13 cellular contexts compared by ENCODE assay signal in genomic region chr1:200588698-200589097, GRCh38. TPM values are rescaled to one million over a fixed set of nuclear protein-coding genes. Genes with fewer than 3 reads are reported as not detected.
DNase-seq lines count a peak whose midpoint lies in the region; ATAC-seq and TF ChIP-seq lines count a peak whose summit lies in the region.
"Had no signal": no experiment of that assay in that cellular context is flagged by ENCODE, and none has a peak within 500 bp of the region (broad histone marks: within the 10 kb centered on the region; RNA-seq: fewer than 3 reads in every experiment).

No MANE protein-coding gene starts in this region.

- no peak overlapping the region for H3K4me3 Mint-ChIP-seq in CD4-positive, CD25-positive, alpha-beta regulatory T cell
- H3K4me3 Mint-ChIP-seq in activated naive CD4-positive, alpha-beta T cell treated with anti-CD3 and anti-CD28 coated beads for 36 hours: no peak overlapping the region
- H3K4me3 Mint-ChIP-seq in H9: no peak overlapping the region
- H3K4me3 Mint-ChIP-seq: activated T-cell treated with anti-CD3 and anti-CD28 coated beads, Interleukin-2, amount 50 U/mL, for 24 hours had no signal

- no peak overlapping the region for H2AFZ ChIP-seq in H9 (ENCODE audit: low read length)

- no peaks in the 10 kb centered on the region for H3K27me3 Mint-ChIP-seq in CD4-positive, CD25-positive, alpha-beta regulatory T cell
- H3K27me3 Mint-ChIP-seq in activated naive CD4-positive, alpha-beta T cell treated with anti-CD3 and anti-CD28 coated beads for 36 hours (ENCODE audit: low read depth): no peaks in the 10 kb centered on the region
- no peaks in the 10 kb centered on the region for H3K27me3 Mint-ChIP-seq in H9 (ENCODE audit: low read depth)
- H3K27me3 Mint-ChIP-seq: activated T-cell treated with anti-CD3 and anti-CD28 coated beads, Interleukin-2, amount 50 U/mL, for 24 hours had no signal

- no peaks in the 10 kb centered on the region for H3K79me2 ChIP-seq in H9 (ENCODE audit: insufficient read depth, low read length)

- no peak overlapping the region for H4K91ac ChIP-seq in H9 (ENCODE audit: insufficient read length, low read depth, low read length)

- H3K56ac ChIP-seq in H9 (ENCODE audit: insufficient read length, low read depth, low read length): no peak overlapping the region

- no peak overlapping the region for H3K4me3 ChIP-seq in CD4-positive, CD25-positive, alpha-beta regulatory T cell (ENCODE audit: low read depth, low read length)
- no peak overlapping the region for H3K4me3 ChIP-seq in gastroesophageal sphincter
- H3K4me3 ChIP-seq: body of pancreas had no signal

- no peak overlapping the region for H3K27ac Mint-ChIP-seq in CD4-positive, CD25-positive, alpha-beta regulatory T cell
- H3K27ac Mint-ChIP-seq in activated naive CD4-positive, alpha-beta T cell treated with anti-CD3 and anti-CD28 coated beads for 36 hours: no peak overlapping the region
- H3K27ac Mint-ChIP-seq in H9: no peak overlapping the region
- H3K27ac Mint-ChIP-seq: activated T-cell treated with anti-CD3 and anti-CD28 coated beads, Interleukin-2, amount 50 U/mL, for 24 hours had no signal

- H3K27ac ChIP-seq in CD4-positive, CD25-positive, alpha-beta regulatory T cell (ENCODE audit: insufficient read depth, low read length, poor library complexity, severe bottlenecking): no peak overlapping the region
- H3K27ac ChIP-seq in gastroesophageal sphincter: no peak overlapping the region
- H3K27ac ChIP-seq in H9 (ENCODE audit: insufficient read length, low read depth, low read length): no peak overlapping the region
- H3K27ac ChIP-seq: WERI-Rb-1 had no signal

- H3K18ac ChIP-seq in H9 (ENCODE audit: insufficient read length, low read depth, low read length): no peak overlapping the region

- H3K79me1 ChIP-seq in H9 (ENCODE audit: insufficient read depth, low read depth, low read length, poor library complexity, severe bottlenecking): no peaks in the 10 kb centered on the region

- H2BK20ac ChIP-seq in H9 (ENCODE audit: low read depth, low read length, poor library complexity, severe bottlenecking): no peak overlapping the region

- no peak overlapping the region for H4K8ac ChIP-seq in H9 (replicated peaks; ENCODE audit: insufficient read length, low read depth, low read length)

- H3K4me1 Mint-ChIP-seq in CD4-positive, CD25-positive, alpha-beta regulatory T cell: peaks cover 0 to 2% (median 0%) of the 10 kb centered on the region in 4 donors
- no peaks in the 10 kb centered on the region for H3K4me1 Mint-ChIP-seq in activated naive CD4-positive, alpha-beta T cell treated with anti-CD3 and anti-CD28 coated beads for 36 hours (ENCODE audit: low read depth)
- H3K4me1 Mint-ChIP-seq in H9: no peaks in the 10 kb centered on the region

- no peak overlapping the region for H2BK5ac ChIP-seq in H9 (ENCODE audit: insufficient read length, low read length)

- H2BK120ac ChIP-seq in H9 (ENCODE audit: low read depth, low read length, poor library complexity, severe bottlenecking): no peak overlapping the region

- H4K5ac ChIP-seq in H9 (ENCODE audit: insufficient read length, low read depth, low read length): no peak overlapping the region

- H3K9ac ChIP-seq in H9 (ENCODE audit: extremely low read depth, insufficient read length, low read length): no peak overlapping the region

- H2BK12ac ChIP-seq in H9 (ENCODE audit: insufficient read length, low read depth, low read length): no peak overlapping the region

- TF ChIP-seq CTCF in gastroesophageal sphincter (IDR thresholded peaks at IDR 0.05) (no peak), H9 (conservative IDR thresholded peaks at IDR 0.05) (no peak)

- H3K23me2 ChIP-seq in H9 (ENCODE audit: insufficient read length, low read depth, low read length, poor library complexity, severe bottlenecking): no peaks in the 10 kb centered on the region

- H3K14ac ChIP-seq in H9 (ENCODE audit: insufficient read depth, low read length): no peak overlapping the region

- H3K4me2 ChIP-seq in H9 (ENCODE audit: insufficient read depth, insufficient read length, low read length): no peak overlapping the region

- peak in 1 of 3 donors; percentile 25 for DNase-seq in CD4-positive, CD25-positive, alpha-beta regulatory T cell
- no peak for DNase-seq in activated effector memory CD4-positive, alpha-beta T cell treated with anti-CD3 and anti-CD28 coated beads, Interleukin-2, amount 50 U/mL, for 16 hours
- DNase-seq in activated naive CD4-positive, alpha-beta T cell treated with anti-CD3 and anti-CD28 coated beads for 36 hours: no peak
- no peak for DNase-seq in H9
- DNase-seq: activated T-cell treated with anti-CD3 and anti-CD28 coated beads, Interleukin-2, amount 50 U/mL, for 24 hours; BE2C; SHP77 treated with DMSO at 0.1 percent for 48 hours; WERI-Rb-1 had no signal

- no peaks in the 10 kb centered on the region for H3K36me3 ChIP-seq in CD4-positive, CD25-positive, alpha-beta regulatory T cell (ENCODE audit: control insufficient read depth, insufficient read depth, low read length)
- H3K36me3 ChIP-seq in gastroesophageal sphincter: no peaks in the 10 kb centered on the region

- H3K4me1 ChIP-seq in CD4-positive, CD25-positive, alpha-beta regulatory T cell (ENCODE audit: control insufficient read depth, insufficient read depth, low read length, poor library complexity, severe bottlenecking): no peaks in the 10 kb centered on the region
- no peaks in the 10 kb centered on the region for H3K4me1 ChIP-seq in gastroesophageal sphincter
- H3K4me1 ChIP-seq in H9 (ENCODE audit: insufficient read depth, low read length): no peaks in the 10 kb centered on the region
- H3K4me1 ChIP-seq: BE2C, body of pancreas had no signal

- CTCF ChIA-PET in activated naive CD4-positive, alpha-beta T cell treated with anti-CD3 and anti-CD28 coated beads for 36 hours (lab: Charles Lee): interaction anchor here (0.6 to 2.2 kb wide), 4 partner anchors 29 to 380 kb away, joined by 3 to 9 read pairs (median 4); no protein-coding TSS in a partner anchor

- no peak for TF ChIP-seq POLR2A in gastroesophageal sphincter (IDR thresholded peaks at IDR 0.05)

- ATAC-seq in CD4-positive, CD25-positive, alpha-beta regulatory T cell (ENCODE audit: low read depth in 2 of 2): peak; percentile 22 to 53
- ATAC-seq in GM19463 (IDR thresholded peaks at IDR 0.05; ENCODE audit: unreplicated experiment) (peak; percentile 67), HG03442 (IDR thresholded peaks at IDR 0.05; ENCODE audit: unreplicated experiment) (peak; percentile 61), gastroesophageal sphincter (peak; percentile 53), GM18873 (IDR thresholded peaks at IDR 0.05; ENCODE audit: low FRiP score, unreplicated experiment) (no peak)
- ATAC-seq: body of pancreas had no signal

- H2BK15ac ChIP-seq in H9 (ENCODE audit: low read depth, low read length): no peak overlapping the region

- no peak overlapping the region for H3K23ac ChIP-seq in H9 (ENCODE audit: insufficient read length, low read depth, low read length)

- no peak overlapping the region for H3K4ac ChIP-seq in H9 (ENCODE audit: low read depth, low read length)

- peaks cover 0 to 4% (median 0%) of the 10 kb centered on the region in 7 donors for H3K9me3 Mint-ChIP-seq in CD4-positive, CD25-positive, alpha-beta regulatory T cell
- no peaks in the 10 kb centered on the region for H3K9me3 Mint-ChIP-seq in activated naive CD4-positive, alpha-beta T cell treated with anti-CD3 and anti-CD28 coated beads for 36 hours
- H3K9me3 Mint-ChIP-seq in H9: no peaks in the 10 kb centered on the region

- H3K36me3 Mint-ChIP-seq in CD4-positive, CD25-positive, alpha-beta regulatory T cell: no peaks in the 10 kb centered on the region
- H3K36me3 Mint-ChIP-seq in activated naive CD4-positive, alpha-beta T cell treated with anti-CD3 and anti-CD28 coated beads for 36 hours (ENCODE audit: low read depth): peaks cover 3% of the 10 kb centered on the region
- H3K36me3 Mint-ChIP-seq in H9 (ENCODE audit: insufficient read depth in 1 of 3, low read depth in 3 of 3): peaks cover 12 to 73% (median 61%) of the 10 kb centered on the region in 3 experiments; a peak in 6 of 7 replicates

- no peak overlapping the region for H2AK5ac ChIP-seq in H9 (ENCODE audit: insufficient read length, low read length)

- H4K20me1 ChIP-seq in H9 (ENCODE audit: control insufficient read depth, insufficient read depth, insufficient read length): no peaks in the 10 kb centered on the region

- H3K9me3 ChIP-seq in CD4-positive, CD25-positive, alpha-beta regulatory T cell (ENCODE audit: control insufficient read depth in 2 of 2, low read length in 2 of 2): no peaks in the 10 kb centered on the region
- H3K9me3 ChIP-seq in gastroesophageal sphincter (no peaks in the 10 kb centered on the region), H9 (ENCODE audit: control insufficient read depth, low read depth, low read length) (no peaks in the 10 kb centered on the region)
- H3K9me3 ChIP-seq: BE2C, body of pancreas had no signal

- H3K27me3 ChIP-seq in CD4-positive, CD25-positive, alpha-beta regulatory T cell (ENCODE audit: control insufficient read depth, insufficient read depth, low read length): no peaks in the 10 kb centered on the region
- no peaks in the 10 kb centered on the region for H3K27me3 ChIP-seq in gastroesophageal sphincter
- no peaks in the 10 kb centered on the region for H3K27me3 ChIP-seq in H9 (ENCODE audit: insufficient read depth, low read length)
- H3K27me3 ChIP-seq: BE2C, body of pancreas had no signal

- H3T11ph ChIP-seq in H9 (ENCODE audit: low read length): no peak overlapping the region

- no peak for TF ChIP-seq EP300 in gastroesophageal sphincter (IDR thresholded peaks at IDR 0.05)

- intact Hi-C loops in activated naive CD4-positive, alpha-beta T cell treated with anti-CD3 and anti-CD28 coated beads for 36 hours (cut with micrococcal nuclease): no loop called here

RNA-seq across cellular contexts. Expression of gene KIF14, which starts 31.9 kb away (rescaled TPM):
- 0.59 TPM for total RNA-seq in CD4-positive, CD25-positive, alpha-beta regulatory T cell
- polyA plus RNA-seq in CD4-positive, CD25-positive, alpha-beta regulatory T cell: under 1 TPM; 0.10 to 0.44 (median 0.17) TPM
- total RNA-seq in gastroesophageal sphincter (under 1 TPM in 3 of 4 donors, not detected in 1; 0.12 to 0.17 (median 0.13) TPM), H9 (2021) (17.9 and 18.2 TPM in 2 replicates)
- 10 to 100 TPM; 16.4 to 16.9 TPM for total RNA-seq in activated naive CD4-positive, alpha-beta T cell treated with anti-CD3 and anti-CD28 coated beads for 36 hours
- total RNA-seq: body of pancreas had no signal

Comparison
In these comparisons a context has a peak if more than half of its experiments do, and no peak if none do; other contexts are left out.
1. RNA of gene KIF14, which starts 31.9 kb away (total RNA-seq): 17.9 to 18.2 TPM in H9 and 16.4 to 16.9 TPM in activated naive CD4-positive, alpha-beta T cell treated with anti-CD3 and anti-CD28 coated beads for 36 hours; 0.59 TPM in CD4-positive, CD25-positive, alpha-beta regulatory T cell (single experiment) and 0.12 to 0.17 TPM in gastroesophageal sphincter; every median in the first group is over 10 times any median in the second.